15 cellular contexts compared by ENCODE assay signal in the genomic region with DNA sequence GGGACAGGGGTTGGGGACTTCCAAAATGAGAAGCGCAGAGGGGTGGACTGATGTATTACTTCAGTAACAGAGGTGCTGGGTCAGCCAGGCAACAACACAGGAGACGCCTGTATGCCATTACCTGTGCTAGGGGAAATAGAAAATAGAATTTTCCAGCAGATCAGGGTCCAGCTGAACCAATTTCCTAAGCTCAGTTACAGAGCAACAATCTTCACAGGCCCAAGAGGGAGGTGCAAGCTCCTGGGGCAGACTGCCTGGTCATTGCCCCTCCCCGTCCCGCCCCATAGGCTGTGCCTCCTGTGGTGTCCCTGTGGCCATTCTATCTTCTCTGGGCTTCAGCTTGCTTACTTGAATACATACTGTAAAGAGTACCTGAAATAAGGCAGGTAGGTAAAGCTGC. TPM values are rescaled to one million over a fixed set of nuclear protein-coding genes. Genes with fewer than 3 reads are reported as not detected.
DNase-seq lines count a peak whose midpoint lies in the region; ATAC-seq and TF ChIP-seq lines count a peak whose summit lies in the region.
"Had no signal": no experiment of that assay in that cellular context is flagged by ENCODE, and none has a peak within 500 bp of the region (broad histone marks: within the 10 kb centered on the region; RNA-seq: fewer than 3 reads in every experiment).

No MANE protein-coding gene starts in this region.

- WGBS in mesendoderm (ENCODE audit: extremely low coverage, insufficient coverage, low lambda C conversion rate), result no CpG with 5 or more reads among the region's 4 CpGs

- H3K9me3 ChIP-seq in CD4-positive, CD25-positive, alpha-beta regulatory T cell (ENCODE audit: control insufficient read depth in 2 of 2, low read length in 2 of 2), result no peaks in the 10 kb centered on the region
- no peaks in the 10 kb centered on the region for H3K9me3 ChIP-seq in HEK293 (ENCODE audit: control insufficient read depth, insufficient read depth, low read depth, low read length)

- CTCF ChIA-PET in HEK293 (lab: Yijun Ruan, JAX), result interaction anchor here (1.4 kb wide), 1 partner anchor 10 kb away, joined by 3 read pairs; no protein-coding TSS in a partner anchor

- peaks cover 34% of the 10 kb centered on the region for H3K4me1 ChIP-seq in CD4-positive, CD25-positive, alpha-beta regulatory T cell (ENCODE audit: control insufficient read depth, insufficient read depth, low read length, poor library complexity, severe bottlenecking)
- H3K4me1 ChIP-seq in HEK293 (ENCODE audit: control insufficient read depth, insufficient read depth, low read length) (no peaks in the 10 kb centered on the region), mesendoderm (ENCODE audit: control insufficient read depth, low read depth, low read length) (peaks cover 38% of the 10 kb centered on the region)

- no peak overlapping the region for H3K4me2 ChIP-seq in mesendoderm (ENCODE audit: low read length)

- H2BK15ac ChIP-seq in mesendoderm (replicated peaks; ENCODE audit: low read depth), result no peak overlapping the region

- no peak overlapping the region for H3K4me3 Mint-ChIP-seq in CD4-positive, CD25-positive, alpha-beta regulatory T cell
- H3K4me3 Mint-ChIP-seq: HFFc6 had no signal

- peaks cover 59% of the 10 kb centered on the region for H3K79me2 ChIP-seq in mesendoderm (ENCODE audit: control insufficient read depth, insufficient read depth, low read length)

- POLR2A ChIA-PET in HEK293 (lab: Yijun Ruan, JAX), result no interaction called here

- H2BK5ac ChIP-seq in mesendoderm (ENCODE audit: low read length), result no peak overlapping the region

- H4K5ac ChIP-seq in mesendoderm (ENCODE audit: low read length), result no peak overlapping the region

- H3K4me1 Mint-ChIP-seq in CD4-positive, CD25-positive, alpha-beta regulatory T cell, result peaks cover 0 to 47% (median 11%) of the 10 kb centered on the region in 4 donors

- H3K18ac ChIP-seq in mesendoderm (ENCODE audit: low read length), result peak overlapping the region; percentile 55

- H3K4ac ChIP-seq in mesendoderm (ENCODE audit: low read depth, low read length), result no peak overlapping the region

- peaks cover 2% of the 10 kb centered on the region for H3K27me3 ChIP-seq in CD4-positive, CD25-positive, alpha-beta regulatory T cell (ENCODE audit: control insufficient read depth, insufficient read depth, low read length)
- H3K27me3 ChIP-seq in mesendoderm (ENCODE audit: insufficient read depth, low read length, poor library complexity), result no peaks in the 10 kb centered on the region

- H3K23ac ChIP-seq in mesendoderm (ENCODE audit: low read length), result no peak overlapping the region

- no peak for DNase-seq in CD4-positive, CD25-positive, alpha-beta regulatory T cell
- no peak for DNase-seq in activated naive CD4-positive, alpha-beta T cell treated with anti-CD3 and anti-CD28 coated beads, Interleukin-2, amount 50 U/mL, for 72 hours (ENCODE audit: low spot score in 2 of 2)
- DNase-seq in mesendoderm (peak; percentile 77), pons (ENCODE audit: low spot score) (no peak), caudate nucleus (lab: John Stamatoyannopoulos, UW) (no peak)
- DNase-seq: activated CD4-positive, CD25-positive, alpha-beta regulatory T cell; cortex of kidney; HFFc6; NCI-H345; SHP77 had no signal

- H3K56ac ChIP-seq in mesendoderm (ENCODE audit: low read length), result peak overlapping the region; percentile 17

- no peaks in the 10 kb centered on the region for H3K36me3 ChIP-seq in CD4-positive, CD25-positive, alpha-beta regulatory T cell (ENCODE audit: control insufficient read depth, insufficient read depth, low read length)
- H3K36me3 ChIP-seq in HEK293 (ENCODE audit: control insufficient read depth in 2 of 2, insufficient read depth in 1 of 2, low read length in 2 of 2) (no peaks in the 10 kb centered on the region), mesendoderm (ENCODE audit: control insufficient read depth, insufficient read depth, low read length) (no peaks in the 10 kb centered on the region)

- H2BK120ac ChIP-seq in mesendoderm (ENCODE audit: low read depth, low read length), result no peak overlapping the region

- no peak overlapping the region for H3K4me3 ChIP-seq in CD4-positive, CD25-positive, alpha-beta regulatory T cell (ENCODE audit: low read depth, low read length)
- H3K4me3 ChIP-seq in HEK293 (ENCODE audit: low read depth, low read length) (no peak overlapping the region), mesendoderm (ENCODE audit: low read length) (no peak overlapping the region)

- TF ChIP-seq CTCF in HEK293 (tag by site-specific recombination; IDR thresholded peaks at IDR 0.05), result no peak

- H4K8ac ChIP-seq in mesendoderm (ENCODE audit: low read depth, low read length), result no peak overlapping the region

- H3K9me3 Mint-ChIP-seq in CD4-positive, CD25-positive, alpha-beta regulatory T cell, result no peaks in the 10 kb centered on the region
- H3K9me3 Mint-ChIP-seq in activated naive CD4-positive, alpha-beta T cell treated with anti-CD3 and anti-CD28 coated beads, Interleukin-2, amount 50 U/mL, for 72 hours, result peaks cover 0 to 5% of the 10 kb centered on the region in 2 donors

- H3K36me3 Mint-ChIP-seq in CD4-positive, CD25-positive, alpha-beta regulatory T cell, result no peaks in the 10 kb centered on the region
- H3K36me3 Mint-ChIP-seq in activated naive CD4-positive, alpha-beta T cell treated with anti-CD3 and anti-CD28 coated beads, Interleukin-2, amount 50 U/mL, for 72 hours, result peaks cover 32 to 36% of the 10 kb centered on the region in 2 donors

- H2AK5ac ChIP-seq in mesendoderm (ENCODE audit: low read length), result no peak overlapping the region

- H3K9ac ChIP-seq in mesendoderm (ENCODE audit: low read length), result peak overlapping the region; percentile 23

- H3K79me1 ChIP-seq in mesendoderm (ENCODE audit: low read length), result peaks cover 43% of the 10 kb centered on the region

- no peak overlapping the region for H3K27ac ChIP-seq in CD4-positive, CD25-positive, alpha-beta regulatory T cell (ENCODE audit: insufficient read depth, low read length, poor library complexity, severe bottlenecking)
- no peak overlapping the region for H3K27ac ChIP-seq in HEK293 (ENCODE audit: extremely low read depth, low read depth, low read length)
- H3K27ac ChIP-seq in mesendoderm (ENCODE audit: low read depth, low read length), result no peak overlapping the region
- H3K27ac ChIP-seq in caudate nucleus (ENCODE audit: low read depth, low read length), result no peak overlapping the region

- peaks cover 32% of the 10 kb centered on the region for H3K27me3 Mint-ChIP-seq in CD4-positive, CD25-positive, alpha-beta regulatory T cell

- peak overlapping the region in 2 of 3 donors; percentile 60 to 72 for H3K27ac Mint-ChIP-seq in CD4-positive, CD25-positive, alpha-beta regulatory T cell
- H3K27ac Mint-ChIP-seq in activated naive CD4-positive, alpha-beta T cell treated with anti-CD3 and anti-CD28 coated beads, Interleukin-2, amount 50 U/mL, for 72 hours, result peak overlapping the region; percentile 27 to 77
- H3K27ac Mint-ChIP-seq: HFFc6 had no signal

- ATAC-seq in CD4-positive, CD25-positive, alpha-beta regulatory T cell (ENCODE audit: low read depth in 2 of 2), result no peak
- no peak for ATAC-seq in activated naive CD4-positive, alpha-beta T cell treated with anti-CD3 and anti-CD28 coated beads, Interleukin-2, amount 50 U/mL, for 72 hours
- ATAC-seq in HG03460 (IDR thresholded peaks at IDR 0.05; ENCODE audit: unreplicated experiment) (no peak), HG03139 (IDR thresholded peaks at IDR 0.05; ENCODE audit: unreplicated experiment) (no peak)

TF ChIP-seq in HEK293, 187 proteins besides CTCF, POLR2A, EP300 and RAD21 (continues in another document):
- no peak for TF ChIP-seq OSR2 (tag by site-specific recombination; IDR thresholded peaks at IDR 0.05)
- no peak for TF ChIP-seq ZNF362 (tag by site-specific recombination; IDR thresholded peaks at IDR 0.05)
- TF ChIP-seq ZNF2 (tag by site-specific recombination; IDR thresholded peaks at IDR 0.05), result no peak
- no peak for TF ChIP-seq ZNF654 (tag by site-specific recombination; IDR thresholded peaks at IDR 0.05; ENCODE audit: low read depth)
- TF ChIP-seq, protein P1, sequence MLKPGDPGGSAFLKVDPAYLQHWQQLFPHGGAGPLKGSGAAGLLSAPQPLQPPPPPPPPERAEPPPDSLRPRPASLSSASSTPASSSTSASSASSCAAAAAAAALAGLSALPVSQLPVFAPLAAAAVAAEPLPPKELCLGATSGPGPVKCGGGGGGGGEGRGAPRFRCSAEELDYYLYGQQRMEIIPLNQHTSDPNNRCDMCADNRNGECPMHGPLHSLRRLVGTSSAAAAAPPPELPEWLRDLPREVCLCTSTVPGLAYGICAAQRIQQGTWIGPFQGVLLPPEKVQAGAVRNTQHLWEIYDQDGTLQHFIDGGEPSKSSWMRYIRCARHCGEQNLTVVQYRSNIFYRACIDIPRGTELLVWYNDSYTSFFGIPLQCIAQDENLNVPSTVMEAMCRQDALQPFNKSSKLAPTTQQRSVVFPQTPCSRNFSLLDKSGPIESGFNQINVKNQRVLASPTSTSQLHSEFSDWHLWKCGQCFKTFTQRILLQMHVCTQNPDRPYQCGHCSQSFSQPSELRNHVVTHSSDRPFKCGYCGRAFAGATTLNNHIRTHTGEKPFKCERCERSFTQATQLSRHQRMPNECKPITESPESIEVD (tag by site-specific recombination; IDR thresholded peaks at IDR 0.05), result no peak

RNA-seq across cellular contexts. Expression of gene KCNK5, which starts 3.7 kb away (rescaled TPM):
- 0.86 TPM for total RNA-seq in CD4-positive, CD25-positive, alpha-beta regulatory T cell
- polyA plus RNA-seq in CD4-positive, CD25-positive, alpha-beta regulatory T cell, result under 1 TPM in 3 of 4 donors, not detected in 1; 0.13 to 0.71 (median 0.34) TPM
- 10 to 100 TPM in 1 of 2 donors, 1 to 10 TPM in 1; 8.8 to 15.8 TPM for total RNA-seq in activated naive CD4-positive, alpha-beta T cell treated with anti-CD3 and anti-CD28 coated beads, Interleukin-2, amount 50 U/mL, for 72 hours
- 8.2 TPM for polyA plus RNA-seq in mesendoderm (2013, experiment 1 of 2)
- polyA plus RNA-seq in mesendoderm (2013, experiment 2 of 2), result 8.3 TPM
- total RNA-seq: fibroblast of villous mesenchyme, HFFc6, M059J had no signal
